33 cellular contexts compared by ENCODE assay signal in genomic region chr10:82161264-82161663, GRCh38.
"Had no signal": no experiment of that assay in that cellular context is flagged by ENCODE, and none has a peak within 500 bp of the region (broad histone marks: within the 10 kb centered on the region; RNA-seq: fewer than 3 reads in every experiment).

No MANE protein-coding gene starts in this region.

- H3K4me3 ChIP-seq: adrenal gland, ascending aorta, body of pancreas, breast epithelium, cardiac muscle cell had no signal

- ATAC-seq: activated naive CD4-positive, alpha-beta T cell treated with anti-CD3 and anti-CD28 coated beads, Interleukin-2, amount 50 U/mL, for 72 hours; activated naive CD8-positive, alpha-beta T cell treated with anti-CD3 and anti-CD28 coated beads, Interleukin-2, amount 50 U/mL, for 24 hours; activated T-cell treated with anti-CD3 and anti-CD28 coated beads, Interleukin-2, amount 50 U/mL, for 4 hours; activated T-cell treated with anti-CD3 and anti-CD28 coated beads, Interleukin-2, amount 50 U/mL, for 72 hours; activated T-helper 17 cell treated with anti-CD3 and anti-CD28 coated beads, Interleukin-2, amount 50 U/mL, for 72 hours; body of pancreas had no signal

- FAIRE-seq: astrocyte, bronchial epithelial cell had no signal

- H3K27me3 ChIP-seq: adrenal gland, ascending aorta, body of pancreas, brain microvascular endothelial cell, breast epithelium, cardiac muscle cell had no signal

- H3K4me1 ChIP-seq: adrenal gland, ascending aorta, body of pancreas, breast epithelium had no signal

- H3K9me3 ChIP-seq: adrenal gland, ascending aorta, body of pancreas, breast epithelium had no signal

- H3K36me3 ChIP-seq: adrenal gland, ascending aorta, brain microvascular endothelial cell, cardiac muscle cell had no signal

- DNase-seq: activated effector memory CD4-positive, alpha-beta T cell treated with anti-CD3 and anti-CD28 coated beads, Interleukin-2, amount 50 U/mL, for 16 hours; activated effector memory CD4-positive, alpha-beta T cell treated with Interleukin-2 at 50 U/mL for 16 hours; activated gamma-delta T cell; activated gamma-delta T cell treated with Interleukin-2 at 50 U/mL for 16 hours; activated naive CD4-positive, alpha-beta T cell; activated naive CD4-positive, alpha-beta T cell treated with anti-CD3 and anti-CD28 coated beads for 36 hours; activated naive CD4-positive, alpha-beta T cell treated with anti-CD3 and anti-CD28 coated beads, Interleukin-2, amount 10 ng/mL, durations not matched to agents 7 days and 5 days; activated naive CD4-positive, alpha-beta T cell treated with anti-CD3 and anti-CD28 coated beads, Interleukin-2, amount 50 U/mL, for 16 hours; activated naive CD4-positive, alpha-beta T cell treated with Interleukin-2 at 50 U/mL for 16 hours; activated naive CD8-positive, alpha-beta T cell treated with anti-CD3 and anti-CD28 coated beads for 36 hours; activated naive CD8-positive, alpha-beta T cell treated with anti-CD3 and anti-CD28 coated beads, Interleukin-2, amount 10 ng/mL, durations not matched to agents 7 days and 5 days; activated naive CD8-positive, alpha-beta T cell treated with anti-CD3 and anti-CD28 coated beads, Interleukin-2, amount 50 U/mL, for 24 hours; activated T-cell treated with anti-CD3 and anti-CD28 coated beads, Interleukin-2, amount 50 U/mL, for 24 hours; activated T-cell treated with anti-CD3 and anti-CD28 coated beads, Interleukin-2, amount 50 U/mL, for 4 hours; activated T-cell treated with anti-CD3 and anti-CD28 coated beads, Interleukin-2, amount 50 U/mL, for 48 hours; activated T-cell treated with anti-CD3 and anti-CD28 coated beads, Interleukin-2, amount 50 U/mL, for 72 hours; adrenal gland; amniotic stem cell; amygdala; anterior cingulate cortex; aorta; body of pancreas; brain microvascular endothelial cell; caudate nucleus; central memory CD4-positive, alpha-beta T cell; cerebellar nuclear complex had no signal

- H3K27ac ChIP-seq: adrenal gland, ascending aorta, body of pancreas, brain microvascular endothelial cell, breast epithelium, cardiac muscle cell had no signal
